Comparison of ENCODE assay signal across 8 cellular contexts in the genomic region with DNA sequence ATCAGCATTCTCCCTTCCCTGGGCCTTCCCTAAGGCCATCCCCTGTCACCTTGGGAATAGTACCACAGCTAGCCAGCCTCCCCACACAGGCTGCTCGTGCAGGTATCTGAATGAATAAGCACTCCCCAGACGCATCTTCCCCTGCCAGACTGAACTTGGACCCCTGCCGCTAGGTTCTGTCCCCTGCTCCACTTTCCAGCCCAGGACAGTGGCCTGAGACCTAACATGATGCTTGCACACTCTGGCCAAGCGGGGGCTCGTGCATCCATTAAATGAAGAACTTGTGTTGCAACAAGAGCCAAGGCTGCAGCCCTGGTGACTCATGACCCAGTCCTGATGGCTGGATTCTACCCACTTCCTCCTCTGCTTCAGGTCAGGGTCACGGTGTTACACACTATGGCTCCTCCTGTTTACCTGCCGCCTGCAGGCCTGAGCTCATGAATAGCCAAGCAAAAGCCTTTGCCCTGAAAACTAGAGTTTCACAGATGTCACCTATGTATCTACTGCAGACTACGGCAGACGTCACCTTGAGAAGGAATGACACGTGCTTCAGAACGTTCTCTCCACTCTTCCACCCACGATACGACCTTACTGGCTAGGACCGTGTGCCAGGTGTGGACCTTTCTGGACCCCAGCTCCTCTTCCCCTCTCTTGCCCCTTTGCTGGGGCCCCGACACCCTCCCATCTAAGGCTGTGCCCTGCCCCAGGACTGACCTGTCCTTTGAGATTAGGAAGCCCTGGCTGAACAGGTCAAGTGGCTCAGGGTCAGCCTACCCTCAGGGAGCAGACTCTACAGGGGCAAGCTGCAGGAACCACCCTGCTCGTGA. TPM values are rescaled to one million over a fixed set of nuclear protein-coding genes. Genes with fewer than 3 reads are reported as not detected.
DNase-seq lines count a peak whose midpoint lies in the region; ATAC-seq and TF ChIP-seq lines count a peak whose summit lies in the region.
"Had no signal": no experiment of that assay in that cellular context is flagged by ENCODE, and none has a peak within 500 bp of the region (broad histone marks: within the 10 kb centered on the region; RNA-seq: fewer than 3 reads in every experiment).

No MANE protein-coding gene starts in this region.

- H3K36me3 ChIP-seq in stomach, result no peaks in the 10 kb centered on the region

- H3K9me3 ChIP-seq in stomach, result no peaks in the 10 kb centered on the region

- H3K4me1 ChIP-seq in stomach, result peaks cover 20 to 43% (median 35%) of the 10 kb centered on the region in 4 donors

- TF ChIP-seq EP300 in stomach (IDR thresholded peaks at IDR 0.05), result no peak

- TF ChIP-seq CTCF in stomach (IDR thresholded peaks at IDR 0.05), result no peak

- no peak overlapping the region for H3K4me3 ChIP-seq in stomach
- H3K4me3 ChIP-seq: SK-N-MC had no signal

- H3K27me3 ChIP-seq in stomach, result no peaks in the 10 kb centered on the region

- DNase-seq in SKM-1 treated with dmso at 0.1 percent for 144 hours (lab: John Stamatoyannopoulos, UW; ENCODE audit: unreplicated experiment), result peak; percentile 76
- peak; percentile 69 for DNase-seq in glomerular visceral epithelial cell (ENCODE audit: extremely low spot score)
- peak; percentile 59 for DNase-seq in stomach
- DNase-seq in activated T-helper 2 cell treated with anti-CD3 and anti-CD28 coated beads, Interferon-gamma antibody, Interleukin-2, Interleukin-4, amounts not matched to agents 10 μg/mL and 5 μg/mL and 100 μg/mL, durations not matched to agents 14 hours and 24 hours and 36 hours (ENCODE audit: low spot score), result no peak
- DNase-seq in inferior parietal cortex (ENCODE audit: extremely low spot score), result no peak

- no peak overlapping the region for H3K4me3 Mint-ChIP-seq in activated T-helper 2 cell treated with anti-CD3 and anti-CD28 coated beads, Interferon-gamma antibody, Interleukin-2, Interleukin-4, amounts not matched to agents 10 μg/mL and 5 μg/mL and 100 μg/mL, durations not matched to agents 14 hours and 24 hours and 36 hours (ENCODE audit: low read depth)

- peaks cover 41% of the 10 kb centered on the region for H3K4me1 Mint-ChIP-seq in activated T-helper 2 cell treated with anti-CD3 and anti-CD28 coated beads, Interferon-gamma antibody, Interleukin-2, Interleukin-4, amounts not matched to agents 10 μg/mL and 5 μg/mL and 100 μg/mL, durations not matched to agents 14 hours and 24 hours and 36 hours (ENCODE audit: low read depth)

- no peaks in the 10 kb centered on the region for H3K36me3 Mint-ChIP-seq in activated T-helper 2 cell treated with anti-CD3 and anti-CD28 coated beads, Interferon-gamma antibody, Interleukin-2, Interleukin-4, amounts not matched to agents 10 μg/mL and 5 μg/mL and 100 μg/mL, durations not matched to agents 14 hours and 24 hours and 36 hours (ENCODE audit: low read depth)

- WGBS in stomach, 5 donors, result 47 to 60% (median 51%) methylated on average over 15 to 16 of the region's 16 CpGs

- no peaks in the 10 kb centered on the region for H3K9me3 Mint-ChIP-seq in activated T-helper 2 cell treated with anti-CD3 and anti-CD28 coated beads, Interferon-gamma antibody, Interleukin-2, Interleukin-4, amounts not matched to agents 10 μg/mL and 5 μg/mL and 100 μg/mL, durations not matched to agents 14 hours and 24 hours and 36 hours

- ATAC-seq in GM18858 (IDR thresholded peaks at IDR 0.05; ENCODE audit: unreplicated experiment) (peak; percentile 77), HG03095 (IDR thresholded peaks at IDR 0.05; ENCODE audit: unreplicated experiment) (peak; percentile 76)

- no peak for TF ChIP-seq POLR2A in stomach (IDR thresholded peaks at IDR 0.05)

- H3K27ac Mint-ChIP-seq in activated T-helper 2 cell treated with anti-CD3 and anti-CD28 coated beads, Interferon-gamma antibody, Interleukin-2, Interleukin-4, amounts not matched to agents 10 μg/mL and 5 μg/mL and 100 μg/mL, durations not matched to agents 14 hours and 24 hours and 36 hours, result no peak overlapping the region

- peak overlapping the region in 3 of 5 donors; percentile 21 to 68 (median 53) for H3K27ac ChIP-seq in stomach
- H3K27ac ChIP-seq: SK-N-MC had no signal

- no peaks in the 10 kb centered on the region for H3K27me3 Mint-ChIP-seq in activated T-helper 2 cell treated with anti-CD3 and anti-CD28 coated beads, Interferon-gamma antibody, Interleukin-2, Interleukin-4, amounts not matched to agents 10 μg/mL and 5 μg/mL and 100 μg/mL, durations not matched to agents 14 hours and 24 hours and 36 hours (ENCODE audit: low read depth)

- intact Hi-C loops in stomach (cut with DNase I; ENCODE audit: low total_unique reads), result no loop called here
- intact Hi-C loops in activated T-helper 2 cell treated with anti-CD3 and anti-CD28 coated beads, Interferon-gamma antibody, Interleukin-2, Interleukin-4, amounts not matched to agents 10 μg/mL and 5 μg/mL and 100 μg/mL, durations not matched to agents 14 hours and 24 hours and 36 hours (cut with micrococcal nuclease), result no loop called here

RNA-seq across cellular contexts. Expression of gene ASB13, which starts 6.5 kb away (rescaled TPM):
- total RNA-seq in stomach, result 10 to 100 TPM in 4 of 5 donors, under 1 TPM in 1; 0.89 to 15.6 (median 14.1) TPM
- 10 to 100 TPM; 21.2 to 27.5 (median 25.1) TPM for polyA plus RNA-seq in stomach
- total RNA-seq in activated T-helper 2 cell treated with anti-CD3 and anti-CD28 coated beads, Interferon-gamma antibody, Interleukin-2, Interleukin-4, amounts not matched to agents 10 μg/mL and 5 μg/mL and 100 μg/mL, durations not matched to agents 14 hours and 24 hours and 36 hours, result 15.2 and 15.5 TPM in 2 replicates

RNA-seq across cellular contexts. Expression of gene TASOR2, which starts 24.7 kb away (rescaled TPM):
- 100 to 1,000 TPM in 2 of 5 donors, 10 to 100 TPM in 3; 14.5 to 362 (median 88.4) TPM for total RNA-seq in stomach
- polyA plus RNA-seq in stomach, result 1 to 10 TPM; 6.0 to 8.2 (median 6.0) TPM
- 60.1 and 68.7 TPM in 2 replicates for total RNA-seq in activated T-helper 2 cell treated with anti-CD3 and anti-CD28 coated beads, Interferon-gamma antibody, Interleukin-2, Interleukin-4, amounts not matched to agents 10 μg/mL and 5 μg/mL and 100 μg/mL, durations not matched to agents 14 hours and 24 hours and 36 hours

Comparison
In these comparisons a context has a peak if more than half of its experiments do, and no peak if none do; other contexts are left out.
1. DNase-seq: peak in SKM-1 treated with dmso at 0.1 percent for 144 hours (single experiment), glomerular visceral epithelial cell (single experiment) and stomach (single experiment); none in activated T-helper 2 cell treated with anti-CD3 and anti-CD28 coated beads, Interferon-gamma antibody, Interleukin-2, Interleukin-4, amounts not matched to agents 10 μg/mL and 5 μg/mL and 100 μg/mL, durations not matched to agents 14 hours and 24 hours and 36 hours (single experiment) and inferior parietal cortex (single experiment).